In the genomic region with DNA sequence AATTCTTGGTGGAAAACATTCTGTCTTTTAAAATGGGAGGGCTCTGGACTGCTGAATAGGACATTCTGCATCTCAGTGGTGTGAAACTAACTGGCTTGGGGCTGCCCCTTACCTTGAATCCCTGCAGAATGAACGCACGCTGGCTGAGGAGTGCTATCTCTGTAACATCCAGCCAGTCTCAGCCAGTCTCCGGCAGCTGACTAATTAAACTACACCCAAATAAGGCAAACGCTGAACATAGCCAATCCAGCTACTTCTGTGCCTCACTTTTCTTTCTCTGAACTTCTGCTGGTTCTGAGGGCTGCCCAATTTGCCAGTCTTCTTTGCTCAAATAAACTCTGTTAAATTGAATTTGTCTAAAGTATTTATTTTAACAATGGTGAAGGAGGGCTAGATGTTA, we compare ENCODE assay signal across 1 cellular context.
TF ChIP-seq lines count a peak whose summit lies in the region.

No MANE protein-coding gene starts in this region.

TF ChIP-seq in IMR-90, 13 proteins besides CTCF, POLR2A, EP300 and RAD21 (continued from another document):
- no peak for TF ChIP-seq CHD1 (IDR thresholded peaks at IDR 0.05; ENCODE audit: low read depth, low read length)
- TF ChIP-seq FOS (IDR thresholded peaks at IDR 0.05; ENCODE audit: low read depth, low read length) = no peak
- no peak for TF ChIP-seq CEBPB (IDR thresholded peaks at IDR 0.05; ENCODE audit: low read depth, low read length)
- no peak for TF ChIP-seq RCOR1 (IDR thresholded peaks at IDR 0.05; ENCODE audit: insufficient replicate concordance, low read length)
